In genomic region chr11:58628446-58628845, GRCh38 we compare ENCODE assay signal across 1 cellular context.
TF ChIP-seq lines count a peak whose summit lies in the region.

No MANE protein-coding gene starts in this region.

TF ChIP-seq in HepG2, 621 proteins besides CTCF, POLR2A, EP300 and RAD21:
- TF ChIP-seq ZNF143 (CRISPR knock-in tag; IDR thresholded peaks at IDR 0.05) (no peak), PREB (CRISPR knock-in tag; IDR thresholded peaks at IDR 0.05) (no peak), ZNF672 (CRISPR knock-in tag; IDR thresholded peaks at IDR 0.05) (no peak), SETDB1 (CRISPR knock-in tag; IDR thresholded peaks at IDR 0.05; ENCODE audit: borderline replicate concordance) (no peak), RBM22 (optimal IDR thresholded peaks at IDR 0.05; ENCODE audit: low read length) (peak; percentile 21)
- TF ChIP-seq, protein P1, sequence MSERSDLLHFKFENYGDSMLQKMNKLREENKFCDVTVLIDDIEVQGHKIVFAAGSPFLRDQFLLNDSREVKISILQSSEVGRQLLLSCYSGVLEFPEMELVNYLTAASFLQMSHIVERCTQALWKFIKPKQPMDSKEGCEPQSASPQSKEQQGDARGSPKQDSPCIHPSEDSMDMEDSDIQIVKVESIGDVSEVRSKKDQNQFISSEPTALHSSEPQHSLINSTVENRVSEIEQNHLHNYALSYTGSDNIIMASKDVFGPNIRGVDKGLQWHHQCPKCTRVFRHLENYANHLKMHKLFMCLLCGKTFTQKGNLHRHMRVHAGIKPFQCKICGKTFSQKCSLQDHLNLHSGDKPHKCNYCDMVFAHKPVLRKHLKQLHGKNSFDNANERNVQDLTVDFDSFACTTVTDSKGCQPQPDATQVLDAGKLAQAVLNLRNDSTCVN (CRISPR knock-in tag; IDR thresholded peaks at IDR 0.05; ENCODE audit: borderline replicate concordance) = no peak
